Comparison of ENCODE assay signal across 1 cellular context in genomic region chr1:206508130-206508884, GRCh38.
TF ChIP-seq lines count a peak whose summit lies in the region.

No MANE protein-coding gene starts in this region.

TF ChIP-seq in endothelial cell of umbilical vein, 7 proteins besides CTCF, POLR2A, EP300 and RAD21 (continued from another document):
- TF ChIP-seq POLR2AphosphoS5 (IDR thresholded peaks at IDR 0.05; ENCODE audit: insufficient read depth, low read depth, low read length): no peak
